In the genomic region with DNA sequence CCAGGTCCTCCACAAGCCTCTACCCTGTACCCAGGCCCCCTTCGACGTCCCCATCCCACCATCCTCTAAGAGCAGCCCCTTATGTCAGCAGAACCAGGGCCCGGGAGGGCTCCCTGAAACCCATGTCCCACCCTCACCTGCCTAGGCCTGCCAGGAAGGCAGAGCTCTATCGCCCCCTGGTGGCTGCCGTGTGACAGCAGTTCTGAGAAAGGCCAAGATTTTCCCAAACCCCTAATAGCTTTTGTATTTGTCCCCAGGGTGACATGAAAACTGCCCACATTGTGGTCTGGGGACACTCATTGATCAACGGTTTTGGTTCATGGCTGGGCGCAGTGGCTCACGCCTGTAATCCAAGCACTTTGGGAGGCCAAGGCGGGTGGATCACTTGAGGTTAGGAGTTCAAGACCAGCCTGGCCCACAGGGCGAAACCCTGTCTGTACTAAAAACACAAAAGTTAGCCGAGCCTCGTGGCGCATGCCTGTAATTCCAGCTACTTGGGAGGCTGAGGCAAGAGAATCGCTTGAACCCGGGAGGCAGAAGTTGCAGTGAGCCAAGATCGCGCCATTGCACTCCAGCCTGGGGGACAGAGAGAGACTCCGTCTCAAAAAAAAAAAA, we compare ENCODE assay signal across 8 cellular contexts. TPM values are rescaled to one million over a fixed set of nuclear protein-coding genes. Genes with fewer than 3 reads are reported as not detected.
DNase-seq lines count a peak whose midpoint lies in the region; ATAC-seq, FAIRE-seq and TF ChIP-seq lines count a peak whose summit lies in the region.
"Not testable (repeated sequence)": the region's sequence is repeated elsewhere in the genome, so short reads cannot be mapped to it uniquely, and the experiment has no call there.

No MANE protein-coding gene starts in this region.

- intact Hi-C loops in activated T-helper 2 cell treated with anti-CD3 and anti-CD28 coated beads, Interferon-gamma antibody, Interleukin-2, Interleukin-4, amounts not matched to agents 10 μg/mL and 5 μg/mL and 100 μg/mL, durations not matched to agents 14 hours and 24 hours and 36 hours (cut with micrococcal nuclease), result not testable (repeated sequence)

- not testable (repeated sequence) for H3K27ac Mint-ChIP-seq in activated T-helper 2 cell treated with anti-CD3 and anti-CD28 coated beads, Interferon-gamma antibody, Interleukin-2, Interleukin-4, amounts not matched to agents 10 μg/mL and 5 μg/mL and 100 μg/mL, durations not matched to agents 14 hours and 24 hours and 36 hours

- H3K4me1 ChIP-seq in lung (ENCODE audit: control insufficient read depth in 2 of 2, insufficient read depth in 2 of 2, low read length in 2 of 2), result not testable (repeated sequence)

- not testable (repeated sequence) for DNase-seq in AG04450 (ENCODE audit: low read depth, low spot score); GM18507 (ENCODE audit: extremely low spot score, insufficient read length, low read depth); epithelial cell of proximal tubule (ENCODE audit: low read depth)
- DNase-seq in NCI-H187 (lab: John Stamatoyannopoulos, UW), result peak; percentile 1 to 33
- peak; percentile 62 for DNase-seq in T follicular helper cell (ENCODE audit: low read depth)
- peak; percentile 60 for DNase-seq in activated T-helper 2 cell treated with anti-CD3 and anti-CD28 coated beads, Interferon-gamma antibody, Interleukin-2, Interleukin-4, amounts not matched to agents 10 μg/mL and 5 μg/mL and 100 μg/mL, durations not matched to agents 14 hours and 24 hours and 36 hours (ENCODE audit: low spot score)
- peak; percentile 64 for DNase-seq in lung (ENCODE audit: low spot score)
- peak; percentile 81 to 83 for DNase-seq in stimulated activated CD4-positive, alpha-beta T cell treated with anti-CD3 and anti-CD28 coated beads, Interleukin-2, amount 100 ng/mL, for 48 hours

- not testable (repeated sequence) for H3K27ac ChIP-seq in AG04450 (ENCODE audit: low read depth, low read length); lung (ENCODE audit: low read depth in 1 of 2, low read length in 1 of 2)

- H3K4me3 ChIP-seq in AG04450 (ENCODE audit: low read depth, low read length); epithelial cell of proximal tubule (ENCODE audit: low read depth, low read length); lung: not testable (repeated sequence)

- H3K9me3 Mint-ChIP-seq in activated T-helper 2 cell treated with anti-CD3 and anti-CD28 coated beads, Interferon-gamma antibody, Interleukin-2, Interleukin-4, amounts not matched to agents 10 μg/mL and 5 μg/mL and 100 μg/mL, durations not matched to agents 14 hours and 24 hours and 36 hours, result not testable (repeated sequence)

- not testable (repeated sequence) for H3K27me3 Mint-ChIP-seq in activated T-helper 2 cell treated with anti-CD3 and anti-CD28 coated beads, Interferon-gamma antibody, Interleukin-2, Interleukin-4, amounts not matched to agents 10 μg/mL and 5 μg/mL and 100 μg/mL, durations not matched to agents 14 hours and 24 hours and 36 hours (ENCODE audit: low read depth)

- TF ChIP-seq CTCF in AG04450 (IDR thresholded peaks at IDR 0.05; ENCODE audit: low read depth, low read length), result peak; percentile 94
- peak; percentile 97 for TF ChIP-seq CTCF in epithelial cell of proximal tubule (conservative IDR thresholded peaks at IDR 0.05; ENCODE audit: low read depth, low read length)
- TF ChIP-seq CTCF in lung (IDR thresholded peaks at IDR 0.05; ENCODE audit: control extremely low read depth, extremely low read depth), result peak; percentile 79

- peak; percentile 81 for FAIRE-seq in GM18507 (lab: Jason Lieb, UNC)

- CTCF ChIA-PET in AG04450 (lab: Charles Lee), result interaction anchor here (0.6 to 1.9 kb wide), 34 partner anchors 9 to 1139 kb away, joined by 3 to 21 read pairs (median 4); a partner anchor contains a TSS

- not testable (repeated sequence) for H3K36me3 ChIP-seq in lung (ENCODE audit: control insufficient read depth in 2 of 2, insufficient read depth in 2 of 2, low read length in 2 of 2)

- POLR2A ChIA-PET in AG04450 (lab: Yijun Ruan, JAX), result interaction anchor here (0.9 kb wide), 1 partner anchor 71 kb away, joined by 3 read pairs; a partner anchor contains a TSS

- not testable (repeated sequence) for H3K27me3 ChIP-seq in AG04450 (ENCODE audit: control insufficient read depth, insufficient read depth, low read length); lung (ENCODE audit: control insufficient read depth, insufficient read depth)

- H3K36me3 Mint-ChIP-seq in activated T-helper 2 cell treated with anti-CD3 and anti-CD28 coated beads, Interferon-gamma antibody, Interleukin-2, Interleukin-4, amounts not matched to agents 10 μg/mL and 5 μg/mL and 100 μg/mL, durations not matched to agents 14 hours and 24 hours and 36 hours (ENCODE audit: low read depth), result not testable (repeated sequence)

- ATAC-seq in lung (ENCODE audit: insufficient read depth, low FRiP score), result not testable (repeated sequence)

- not testable (repeated sequence) for H3K4me1 Mint-ChIP-seq in activated T-helper 2 cell treated with anti-CD3 and anti-CD28 coated beads, Interferon-gamma antibody, Interleukin-2, Interleukin-4, amounts not matched to agents 10 μg/mL and 5 μg/mL and 100 μg/mL, durations not matched to agents 14 hours and 24 hours and 36 hours (ENCODE audit: low read depth)

- H3K9me3 ChIP-seq in AG04450 (ENCODE audit: control insufficient read depth, insufficient read depth, low read length); lung (ENCODE audit: control insufficient read depth in 2 of 2, insufficient read depth in 1 of 2, low read length in 1 of 2): not testable (repeated sequence)

- not testable (repeated sequence) for H3K4me3 Mint-ChIP-seq in activated T-helper 2 cell treated with anti-CD3 and anti-CD28 coated beads, Interferon-gamma antibody, Interleukin-2, Interleukin-4, amounts not matched to agents 10 μg/mL and 5 μg/mL and 100 μg/mL, durations not matched to agents 14 hours and 24 hours and 36 hours (ENCODE audit: low read depth)

- WGBS in lung, 2 donors, result 42% methylated on average over 18 of the region's 18 CpGs

RNA-seq across cellular contexts. Expression of a gene that starts 27.7 kb away (rescaled TPM):
- polyA plus RNA-seq in AG04450 (2011; rRNA removed), result not detected in 2 replicates
- polyA minus RNA-seq in AG04450 (2011; rRNA and poly(A)+ RNA removed), result not detected in 2 replicates
- 0.07 TPM in 1 of 2 replicates, not detected in the other for total RNA-seq in activated T-helper 2 cell treated with anti-CD3 and anti-CD28 coated beads, Interferon-gamma antibody, Interleukin-2, Interleukin-4, amounts not matched to agents 10 μg/mL and 5 μg/mL and 100 μg/mL, durations not matched to agents 14 hours and 24 hours and 36 hours
- not detected in 2 replicates for total RNA-seq in epithelial cell of proximal tubule
- not detected for total RNA-seq in lung
- not detected for polyA plus RNA-seq in lung

RNA-seq across cellular contexts. Expression of a gene that starts 48.0 kb away (rescaled TPM):
- polyA plus RNA-seq in AG04450 (2011; rRNA removed) (1.1 and 2.5 TPM in 2 replicates), lung (10 to 100 TPM; 10.7 to 15.9 TPM)
- polyA minus RNA-seq in AG04450 (2011; rRNA and poly(A)+ RNA removed), result 1.6 and 1.8 TPM in 2 replicates
- 1.4 and 2.3 TPM in 2 replicates for total RNA-seq in activated T-helper 2 cell treated with anti-CD3 and anti-CD28 coated beads, Interferon-gamma antibody, Interleukin-2, Interleukin-4, amounts not matched to agents 10 μg/mL and 5 μg/mL and 100 μg/mL, durations not matched to agents 14 hours and 24 hours and 36 hours
- total RNA-seq in epithelial cell of proximal tubule (3.6 TPM in 1 of 2 replicates, not detected in the other), lung (10 to 100 TPM in 1 of 2 donors, 1 to 10 TPM in 1; 8.0 to 11.0 TPM)
